ENCODE assay signal across 10 cellular contexts in the genomic region with DNA sequence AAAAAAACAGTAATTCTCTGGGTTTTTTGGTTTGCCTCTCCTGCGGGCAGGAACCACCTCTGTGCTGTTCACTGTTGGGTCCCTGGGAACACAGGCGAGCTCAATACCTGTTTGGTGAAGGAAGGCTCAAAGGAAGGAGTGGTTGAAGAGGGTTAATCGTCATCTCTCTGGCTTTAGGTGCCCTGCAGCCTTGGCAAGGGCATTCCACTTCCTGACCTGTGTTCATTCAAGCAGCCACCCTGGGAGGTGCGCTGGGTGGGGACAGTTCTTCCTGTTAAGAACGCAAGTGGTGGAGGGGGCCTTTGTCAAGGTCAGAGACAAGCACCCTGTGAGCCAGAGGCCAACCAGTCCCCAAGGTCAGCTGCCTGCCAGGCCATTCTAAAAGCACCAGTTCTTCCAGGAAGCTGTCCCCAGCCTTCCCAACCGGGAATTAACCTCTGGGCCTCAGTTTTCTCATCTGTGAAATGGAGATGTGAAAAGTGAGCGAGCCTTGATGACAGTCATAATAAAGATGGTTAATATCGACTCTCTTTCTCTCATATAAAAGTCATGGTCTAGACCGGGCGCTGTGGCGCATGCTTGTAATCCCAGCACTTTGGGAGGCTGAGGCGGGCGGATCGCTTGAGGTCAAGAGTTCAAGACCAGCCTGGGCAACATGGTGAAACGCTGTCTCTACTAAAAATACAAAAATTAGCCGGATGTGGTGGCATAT. TPM values are rescaled to one million over a fixed set of nuclear protein-coding genes. Genes with fewer than 3 reads are reported as not detected.
A peak's percentile ranks its signal among the peaks of the same experiment; 100 is the strongest.
DNase-seq lines count a peak whose midpoint lies in the region; ATAC-seq lines count a peak whose summit lies in the region.
"Had no signal": no experiment of that assay in that cellular context is flagged by ENCODE, and none has a peak within 500 bp of the region (broad histone marks: within the 10 kb centered on the region; RNA-seq: fewer than 3 reads in every experiment).

No MANE protein-coding gene starts in this region.

- H3K4me1 ChIP-seq in esophagus (ENCODE audit: control insufficient read depth in 2 of 2, insufficient read depth in 2 of 2, low read length in 1 of 2): peaks cover 0 to 10% of the 10 kb centered on the region in 2 donors

- H3K9me3 ChIP-seq in esophagus (ENCODE audit: control insufficient read depth in 2 of 2, insufficient read depth in 1 of 2, low read depth in 1 of 2, low read length in 1 of 2): peaks cover 0 to 2% of the 10 kb centered on the region in 2 donors

- peak; percentile 59 for DNase-seq in activated CD4-positive, alpha-beta T cell treated with anti-CD3 and anti-CD28 coated beads, Interleukin-2, amount 10 ng/mL, durations not matched to agents 7 days and 5 days
- no peak for DNase-seq in stimulated activated effector memory CD8-positive, alpha-beta T cell treated with anti-CD3 and anti-CD28 coated beads, Interleukin-12 subunit alpha, Interleukin-12 subunit beta, amount 100 ng/mL, for 72 hours (ENCODE audit: low spot score in 2 of 2)
- DNase-seq in NCI-H748 treated with DMSO at 0.1 percent for 48 hours (lab: John Stamatoyannopoulos, UW): no peak
- DNase-seq: anterior cingulate cortex, NCI-H2171 had no signal

- 67 to 72% methylated on average over 16 of the region's 16 CpGs for WGBS in esophagus, 2 donors

- H3K4me3 Mint-ChIP-seq in IgD-negative memory B cell: peak overlapping the region; percentile 77 to 98 (median 92)
- H3K4me3 Mint-ChIP-seq in activated CD4-positive, alpha-beta T cell treated with anti-CD3 and anti-CD28 coated beads, Interleukin-2, amount 10 ng/mL, durations not matched to agents 7 days and 5 days: peak overlapping the region; percentile 85
- peak overlapping the region; percentile 91 for H3K4me3 Mint-ChIP-seq in stimulated activated effector memory CD8-positive, alpha-beta T cell treated with anti-CD3 and anti-CD28 coated beads, Interleukin-12 subunit alpha, Interleukin-12 subunit beta, amount 100 ng/mL, for 72 hours
- H3K4me3 Mint-ChIP-seq: neural crest cell had no signal

- no peaks in the 10 kb centered on the region for H3K27me3 ChIP-seq in esophagus (ENCODE audit: control insufficient read depth in 1 of 2, insufficient read depth in 2 of 2, low read length in 2 of 2)

- no peaks in the 10 kb centered on the region for H3K36me3 ChIP-seq in esophagus (ENCODE audit: control insufficient read depth in 2 of 2, insufficient read depth in 2 of 2, low read length in 1 of 2)

- H3K27me3 Mint-ChIP-seq in IgD-negative memory B cell: no peaks in the 10 kb centered on the region
- no peaks in the 10 kb centered on the region for H3K27me3 Mint-ChIP-seq in activated CD4-positive, alpha-beta T cell treated with anti-CD3 and anti-CD28 coated beads, Interleukin-2, amount 10 ng/mL, durations not matched to agents 7 days and 5 days

- ATAC-seq in stimulated activated effector memory CD8-positive, alpha-beta T cell treated with anti-CD3 and anti-CD28 coated beads, Interleukin-12 subunit alpha, Interleukin-12 subunit beta, amount 100 ng/mL, for 72 hours: no peak
- ATAC-seq in GM18870 (IDR thresholded peaks at IDR 0.05; ENCODE audit: unreplicated experiment) (no peak), HG03108 (IDR thresholded peaks at IDR 0.05; ENCODE audit: unreplicated experiment) (no peak)

- no peak overlapping the region for H3K4me3 ChIP-seq in esophagus (ENCODE audit: low read depth in 1 of 2, low read length in 2 of 2)

- peak overlapping the region; percentile 82 to 91 for H3K27ac ChIP-seq in esophagus (ENCODE audit: low read depth in 2 of 2, low read length in 1 of 2)

- CTCF ChIA-PET in activated CD4-positive, alpha-beta T cell treated with anti-CD3 and anti-CD28 coated beads, Interleukin-2, amount 10 ng/mL, durations not matched to agents 7 days and 5 days (lab: Charles Lee): interaction anchor here (1.5 to 40.9 kb wide), 3 partner anchors 4 to 160 kb away, joined by 3 to 1058 read pairs (median 1058); a partner anchor contains a TSS

- H3K4me1 Mint-ChIP-seq in IgD-negative memory B cell: peaks cover 41 to 69% (median 67%) of the 10 kb centered on the region in 3 donors
- H3K4me1 Mint-ChIP-seq in activated CD4-positive, alpha-beta T cell treated with anti-CD3 and anti-CD28 coated beads, Interleukin-2, amount 10 ng/mL, durations not matched to agents 7 days and 5 days: peaks cover 84% of the 10 kb centered on the region
- peaks cover 94% of the 10 kb centered on the region for H3K4me1 Mint-ChIP-seq in stimulated activated effector memory CD8-positive, alpha-beta T cell treated with anti-CD3 and anti-CD28 coated beads, Interleukin-12 subunit alpha, Interleukin-12 subunit beta, amount 100 ng/mL, for 72 hours

- peak overlapping the region; percentile 97 to 100 (median 98) for H3K27ac Mint-ChIP-seq in IgD-negative memory B cell
- peak overlapping the region; percentile 95 for H3K27ac Mint-ChIP-seq in activated CD4-positive, alpha-beta T cell treated with anti-CD3 and anti-CD28 coated beads, Interleukin-2, amount 10 ng/mL, durations not matched to agents 7 days and 5 days
- peak overlapping the region; percentile 98 for H3K27ac Mint-ChIP-seq in stimulated activated effector memory CD8-positive, alpha-beta T cell treated with anti-CD3 and anti-CD28 coated beads, Interleukin-12 subunit alpha, Interleukin-12 subunit beta, amount 100 ng/mL, for 72 hours

- H3K36me3 Mint-ChIP-seq in IgD-negative memory B cell: peaks cover 2% of the 10 kb centered on the region
- H3K36me3 Mint-ChIP-seq in activated CD4-positive, alpha-beta T cell treated with anti-CD3 and anti-CD28 coated beads, Interleukin-2, amount 10 ng/mL, durations not matched to agents 7 days and 5 days (ENCODE audit: low read depth): peaks cover 70% of the 10 kb centered on the region
- peaks cover 94% of the 10 kb centered on the region for H3K36me3 Mint-ChIP-seq in stimulated activated effector memory CD8-positive, alpha-beta T cell treated with anti-CD3 and anti-CD28 coated beads, Interleukin-12 subunit alpha, Interleukin-12 subunit beta, amount 100 ng/mL, for 72 hours

- H3K9me3 Mint-ChIP-seq in IgD-negative memory B cell: no peaks in the 10 kb centered on the region
- no peaks in the 10 kb centered on the region for H3K9me3 Mint-ChIP-seq in activated CD4-positive, alpha-beta T cell treated with anti-CD3 and anti-CD28 coated beads, Interleukin-2, amount 10 ng/mL, durations not matched to agents 7 days and 5 days
- no peaks in the 10 kb centered on the region for H3K9me3 Mint-ChIP-seq in stimulated activated effector memory CD8-positive, alpha-beta T cell treated with anti-CD3 and anti-CD28 coated beads, Interleukin-12 subunit alpha, Interleukin-12 subunit beta, amount 100 ng/mL, for 72 hours
- H3K9me3 Mint-ChIP-seq: neural crest cell had no signal

- POLR2A ChIA-PET in activated CD4-positive, alpha-beta T cell treated with anti-CD3 and anti-CD28 coated beads, Interleukin-2, amount 10 ng/mL, durations not matched to agents 7 days and 5 days (lab: Charles Lee): no interaction called here

RNA-seq across cellular contexts. Expression of a gene that starts 6.3 kb away (rescaled TPM):
- 90.0 TPM for polyA plus RNA-seq in IgD-negative memory B cell
- total RNA-seq in activated CD4-positive, alpha-beta T cell treated with anti-CD3 and anti-CD28 coated beads, Interleukin-2, amount 10 ng/mL, durations not matched to agents 7 days and 5 days: 100 to 1,000 TPM; 132 to 148 TPM
- 1 to 10 TPM; 5.8 to 6.4 TPM for polyA plus RNA-seq in esophagus

RNA-seq across cellular contexts. Expression of a gene that starts 16.6 kb away (rescaled TPM):
- polyA plus RNA-seq in IgD-negative memory B cell (2.3 TPM), esophagus (10 to 100 TPM in 1 of 2 donors, 1 to 10 TPM in 1; 7.7 to 12.8 TPM)
- total RNA-seq in activated CD4-positive, alpha-beta T cell treated with anti-CD3 and anti-CD28 coated beads, Interleukin-2, amount 10 ng/mL, durations not matched to agents 7 days and 5 days: 10 to 100 TPM; 32.6 to 34.1 TPM

Comparison
In these comparisons a context has a peak if more than half of its experiments do, and no peak if none do; other contexts are left out.
1. RNA of a gene that starts 6.3 kb away (polyA plus RNA-seq): 90.0 TPM in IgD-negative memory B cell (single experiment); 5.8 to 6.4 TPM in esophagus; every median in the first group is over 10 times any median in the second.
2. Peak in every context shown above with its lines, with median percentiles within 50 percentile points of each other: H3K27ac Mint-ChIP-seq and H3K4me3 Mint-ChIP-seq.